ENCODE assay signal across 6 cellular contexts in the genomic region with DNA sequence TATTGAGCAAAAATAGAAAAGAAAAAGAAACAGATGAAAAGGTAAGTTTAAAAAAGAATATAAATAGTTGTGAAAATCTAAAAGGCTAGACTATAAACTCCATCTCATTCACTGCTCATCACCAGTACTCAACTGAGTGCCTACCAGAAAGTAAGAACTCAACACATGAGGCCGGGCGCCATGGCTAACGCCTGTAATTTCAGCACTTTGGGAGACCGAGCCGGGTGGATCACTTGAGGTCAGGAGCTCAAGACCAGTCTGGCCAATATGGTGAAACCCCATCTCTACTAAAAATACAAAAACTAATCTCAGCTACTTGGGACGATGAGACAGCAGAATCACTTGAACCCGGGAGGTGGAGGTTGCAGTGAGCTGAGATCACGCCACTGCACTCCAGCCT. TPM values are rescaled to one million over a fixed set of nuclear protein-coding genes. Genes with fewer than 3 reads are reported as not detected.
"Had no signal": no experiment of that assay in that cellular context is flagged by ENCODE, and none has a peak within 500 bp of the region (broad histone marks: within the 10 kb centered on the region; RNA-seq: fewer than 3 reads in every experiment).

No MANE protein-coding gene starts in this region.

- ATAC-seq: GM23338 had no signal

- H3K9me3 Mint-ChIP-seq: GM23338, H9 had no signal

- H3K4me3 Mint-ChIP-seq: GM23338, H9, IgD-negative memory B cell had no signal

- H3K27me3 Mint-ChIP-seq: IgD-negative memory B cell had no signal

- DNase-seq: H9, HCEC 1CT, KBM-7 had no signal

- H3K36me3 Mint-ChIP-seq: IgD-negative memory B cell had no signal

- H3K27ac Mint-ChIP-seq: GM23338, H9, IgD-negative memory B cell had no signal

- H3K4me3 ChIP-seq: GM23338 had no signal

- H2AFZ ChIP-seq: GM23338 had no signal

- H3K4me2 ChIP-seq: GM23338 had no signal

- H3K4me1 Mint-ChIP-seq: IgD-negative memory B cell had no signal

RNA-seq across cellular contexts. Expression of a gene that starts 19.3 kb away (rescaled TPM):
- total RNA-seq: HT-29 had no signal
